8 cellular contexts compared by ENCODE assay signal in genomic region chr6:29942275-29943052, GRCh38. TPM values are rescaled to one million over a fixed set of nuclear protein-coding genes. Genes with fewer than 3 reads are reported as not detected.
A peak's percentile ranks its signal among the peaks of the same experiment; 100 is the strongest.
DNase-seq lines count a peak whose midpoint lies in the region; ATAC-seq, FAIRE-seq and TF ChIP-seq lines count a peak whose summit lies in the region.

Gene HLA-A, plus strand, starts transcription at chr6:29942532. Its CDS starts 22 bp downstream, at chr6:29942554.

- H3K4me2 ChIP-seq in HepG2 (ENCODE audit: low read depth, low read length), result peak within 1 kb of the TSS; percentile 68

- no peaks in the 10 kb centered on the region for H3K9me3 ChIP-seq in HepG2 (ENCODE audit: low read length)

- H3K4me3 ChIP-seq in HepG2 (replicated peaks in 1 of 3; ENCODE audit: insufficient read depth in 1 of 3, low read depth in 2 of 3, low read length in 3 of 3), result peak within 1 kb of the TSS; percentile 77 to 82 (median 80)

- peak; percentile 79 for DNase-seq in NCI-H748 treated with DMSO at 0.1 percent for 48 hours (lab: John Stamatoyannopoulos, UW)
- peak; percentile 91 to 93 for DNase-seq in activated CD4-positive, alpha-beta T cell treated with anti-CD3 and anti-CD28 coated beads, Interleukin-2, amount 50 U/mL, for 48 hours
- DNase-seq in dermis microvascular lymphatic vessel endothelial cell (ENCODE audit: low read depth in 2 of 2), result peak; percentile 94 to 96
- DNase-seq in HepG2 (ENCODE audit: low spot score), result peak; percentile 94
- DNase-seq in stimulated activated CD4-positive, alpha-beta T cell treated with anti-CD3 and anti-CD28 coated beads, Interleukin-2, amount 100 ng/mL, for 48 hours, result peak; percentile 83 to 85

- H3K27ac ChIP-seq in C4-2B (peak within 1 kb of the TSS; percentile 66), HepG2 (ENCODE audit: extremely low read length, insufficient read depth, low read length) (peak within 1 kb of the TSS; percentile 60)

- peak within 1 kb of the TSS; percentile 64 for H2AFZ ChIP-seq in HepG2 (ENCODE audit: low read length)

- peak; percentile 93 for FAIRE-seq in HepG2 (lab: Jason Lieb, UNC)

- intact Hi-C loops in HepG2 (cut with micrococcal nuclease; ENCODE audit: unreplicated experiment), result loop anchor here (1.0 to 5.0 kb wide), 5 partner anchors 23 to 161 kb away; no protein-coding TSS in a partner anchor

- CTCF ChIA-PET in HepG2 (lab: Yijun Ruan, JAX; ENCODE audit: low intra/inter-chr PET ratio, low total read pairs), result no interaction called here

- POLR2A ChIA-PET in HepG2 (lab: Yijun Ruan, JAX), result interaction anchor here (1.2 to 1.5 kb wide), 3 partner anchors 16 to 34 kb away, joined by 4 to 7 read pairs (median 4); no protein-coding TSS in a partner anchor

- H3K79me2 ChIP-seq in HepG2 (ENCODE audit: insufficient read depth, low read length), result peaks cover 5% of the 10 kb centered on the region

- no peak for TF ChIP-seq RAD21 in HepG2 (CRISPR knock-in tag; IDR thresholded peaks at IDR 0.05)

- 0 out of 2 replicates have a peak, but pooled peaks have one; percentile 16 for TF ChIP-seq CTCF in C4-2B (conservative IDR thresholded peaks at IDR 0.05)
- TF ChIP-seq CTCF in HepG2 (CRISPR knock-in tag; IDR thresholded peaks at IDR 0.05), result no peak

- TSS peak; percentile 79 for BruUV-seq in HepG2 (replicated peaks; lab: Mats Ljungman, UMichigan)

- peak; percentile 87 to 90 for TF ChIP-seq POLR2A in HepG2 (IDR thresholded peaks at IDR 0.05; ENCODE audit: insufficient read depth in 1 of 2, low read depth in 2 of 2, low read length in 2 of 2)

- WGBS in HepG2 (ENCODE audit: low lambda C conversion rate), result under 1% methylated on average over 44 of the region's 68 CpGs

- no peaks in the 10 kb centered on the region for H4K20me1 ChIP-seq in HepG2 (ENCODE audit: insufficient read depth, low read length)

- ATAC-seq in GM19395 (IDR thresholded peaks at IDR 0.05; ENCODE audit: unreplicated experiment) (peak; percentile 89), HG03558 (IDR thresholded peaks at IDR 0.05; ENCODE audit: extremely low read depth, unreplicated experiment) (peak; percentile 46), HepG2 (peak; percentile 98)

- H3K9ac ChIP-seq in HepG2 (ENCODE audit: insufficient read depth, low read depth, low read length), result peak within 1 kb of the TSS; percentile 79

- peaks cover 3 to 15% of the 10 kb centered on the region in 2 experiments; a peak in 3 of 5 replicates for H3K36me3 ChIP-seq in HepG2 (replicated peaks in 1 of 2; ENCODE audit: control insufficient read depth in 1 of 2, insufficient read depth in 2 of 2, low read length in 2 of 2)

- TF ChIP-seq EP300 in HepG2 (IDR thresholded peaks at IDR 0.05; ENCODE audit: low read depth in 2 of 2, low read length in 2 of 2) (no peak), HepG2 (CRISPR knock-in tag; IDR thresholded peaks at IDR 0.05; ENCODE audit: borderline replicate concordance) (no peak)

- H3K27me3 ChIP-seq in HepG2 (ENCODE audit: control insufficient read depth in 1 of 2, insufficient read depth in 2 of 2, low read length in 2 of 2), result no peaks in the 10 kb centered on the region

- peaks cover 28% of the 10 kb centered on the region for H3K4me1 ChIP-seq in HepG2 (ENCODE audit: insufficient read depth, low read length)

- in situ Hi-C loops in HepG2 (cut with HindIII; ENCODE audit: extremely low pct_ligation_motif_present, low pct_unique_long_range_greater_than_20kb), result loop anchor here (5.0 to 10.0 kb wide), 2 partner anchors 55 to 78 kb away; no protein-coding TSS in a partner anchor

TF ChIP-seq in HepG2, 621 proteins besides CTCF, POLR2A, EP300 and RAD21 (continues in another document):
- TF ChIP-seq, protein P1, sequence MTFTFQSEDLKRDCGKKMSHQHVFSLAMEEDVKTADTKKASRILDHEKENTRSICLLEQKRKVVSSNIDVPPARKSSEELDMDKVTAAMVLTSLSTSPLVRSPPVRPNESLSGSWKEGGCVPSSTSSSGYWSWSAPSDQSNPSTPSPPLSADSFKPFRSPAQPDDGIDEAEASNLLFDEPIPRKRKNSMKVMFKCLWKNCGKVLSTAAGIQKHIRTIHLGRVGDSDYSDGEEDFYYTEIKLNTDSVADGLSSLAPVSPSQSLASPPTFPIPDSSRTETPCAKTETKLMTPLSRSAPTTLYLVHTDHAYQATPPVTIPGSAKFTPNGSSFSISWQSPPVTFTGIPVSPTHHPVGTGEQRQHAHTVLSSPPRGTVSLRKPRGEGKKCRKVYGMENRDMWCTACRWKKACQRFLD (CRISPR knock-in tag; IDR thresholded peaks at IDR 0.05; ENCODE audit: borderline replicate concordance), result no peak
- no peak for TF ChIP-seq SOX6 (IDR thresholded peaks at IDR 0.05)
- no peak for TF ChIP-seq SOX6 (CRISPR knock-in tag; IDR thresholded peaks at IDR 0.05)
- TF ChIP-seq ZNF800 (CRISPR knock-in tag; IDR thresholded peaks at IDR 0.05), result no peak
- TF ChIP-seq ARHGAP35 (CRISPR knock-in tag; IDR thresholded peaks at IDR 0.05; ENCODE audit: borderline replicate concordance), result no peak
- TF ChIP-seq KDM5A (IDR thresholded peaks at IDR 0.05; ENCODE audit: borderline replicate concordance, low read length), result no peak
- no peak for TF ChIP-seq SATB2 (CRISPR knock-in tag; IDR thresholded peaks at IDR 0.05)
- no peak for TF ChIP-seq ZNF230 (CRISPR knock-in tag; IDR thresholded peaks at IDR 0.05)
- no peak for TF ChIP-seq PPARG (CRISPR knock-in tag; conservative IDR thresholded peaks at IDR 0.05)
- TF ChIP-seq SMAD3 (CRISPR knock-in tag; IDR thresholded peaks at IDR 0.05), result no peak
- TF ChIP-seq RFXAP (CRISPR knock-in tag; IDR thresholded peaks at IDR 0.05; ENCODE audit: borderline replicate concordance), result peak; percentile 99
- peak; percentile 99 for TF ChIP-seq RFXANK (CRISPR knock-in tag; IDR thresholded peaks at IDR 0.05)
- TF ChIP-seq DNMT1 (CRISPR knock-in tag; IDR thresholded peaks at IDR 0.05), result no peak
- no peak for TF ChIP-seq MAF1 (CRISPR knock-in tag; IDR thresholded peaks at IDR 0.05; ENCODE audit: borderline replicate concordance)
- TF ChIP-seq, protein P2, sequence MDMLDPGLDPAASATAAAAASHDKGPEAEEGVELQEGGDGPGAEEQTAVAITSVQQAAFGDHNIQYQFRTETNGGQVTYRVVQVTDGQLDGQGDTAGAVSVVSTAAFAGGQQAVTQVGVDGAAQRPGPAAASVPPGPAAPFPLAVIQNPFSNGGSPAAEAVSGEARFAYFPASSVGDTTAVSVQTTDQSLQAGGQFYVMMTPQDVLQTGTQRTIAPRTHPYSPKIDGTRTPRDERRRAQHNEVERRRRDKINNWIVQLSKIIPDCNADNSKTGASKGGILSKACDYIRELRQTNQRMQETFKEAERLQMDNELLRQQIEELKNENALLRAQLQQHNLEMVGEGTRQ (IDR thresholded peaks at IDR 0.05; ENCODE audit: low read depth, low read length), result no peak
- TF ChIP-seq, protein P2 (CRISPR knock-in tag; IDR thresholded peaks at IDR 0.05; ENCODE audit: borderline replicate concordance), result no peak
- no peak for TF ChIP-seq ZNF709 (CRISPR knock-in tag; IDR thresholded peaks at IDR 0.05)
- no peak for TF ChIP-seq ZNF350 (CRISPR knock-in tag; IDR thresholded peaks at IDR 0.05; ENCODE audit: borderline replicate concordance, low read depth)

RNA-seq across cellular contexts. Expression of gene HLA-A, which starts in this region (rescaled TPM):
- 519 and 1,118 TPM in 2 replicates for total RNA-seq in dermis microvascular lymphatic vessel endothelial cell
- 131 and 345 TPM in 2 replicates for total RNA-seq in HepG2 (2016; rRNA removed; fragmentation: Illumina TruSeq; extraction: Trizol)
- 40.4 and 40.8 TPM in 2 replicates for total RNA-seq in HepG2 (2016; cell fraction: cytosol; rRNA removed; fragmentation: Illumina TruSeq; extraction: Trizol; ENCODE audit: low read depth)
- 123 and 365 TPM in 2 replicates for total RNA-seq in HepG2 (2016; cell fraction: insoluble cytoplasmic fraction; rRNA removed; fragmentation: Illumina TruSeq; extraction: Trizol)
- 56.7 and 57.0 TPM in 2 replicates for total RNA-seq in HepG2 (2016; cell fraction: membrane; rRNA removed; fragmentation: Illumina TruSeq; extraction: Trizol)
- 268 and 300 TPM in 2 replicates for total RNA-seq in HepG2 (2016; cell fraction: nucleus; rRNA removed; fragmentation: Illumina TruSeq; extraction: Trizol)
- polyA plus RNA-seq in HepG2 (2011; rRNA removed), result 527 and 598 TPM in 2 replicates
- polyA plus RNA-seq in HepG2 (2011; cell fraction: cytosol; rRNA removed), result 540 and 603 TPM in 2 replicates
- polyA plus RNA-seq in HepG2 (2011; cell fraction: nucleus; rRNA removed), result 321 and 388 TPM in 2 replicates
- 267 and 414 TPM in 2 replicates for polyA plus RNA-seq in HepG2 (2012)
- polyA plus RNA-seq in HepG2 (2016; cell fraction: cytosol; fragmentation: Illumina TruSeq; extraction: Trizol; ENCODE audit: low read depth), result 46.2 and 49.2 TPM in 2 replicates
- polyA plus RNA-seq in HepG2 (2016; cell fraction: insoluble cytoplasmic fraction; fragmentation: Illumina TruSeq; extraction: Trizol; ENCODE audit: low read depth), result 135 and 142 TPM in 2 replicates
- polyA plus RNA-seq in HepG2 (2016; cell fraction: membrane; fragmentation: Illumina TruSeq; extraction: Trizol; ENCODE audit: low read depth), result 49.9 and 54.4 TPM in 2 replicates
- 529 and 565 TPM in 2 replicates for polyA plus RNA-seq in HepG2 (2016; cell fraction: nucleus; fragmentation: Illumina TruSeq; extraction: Trizol; ENCODE audit: insufficient read depth, low read depth)
- polyA minus RNA-seq in HepG2 (2011; rRNA and poly(A)+ RNA removed; ENCODE audit: low replicate concordance), result 311 and 488 TPM in 2 replicates
- 211 and 252 TPM in 2 replicates for polyA minus RNA-seq in HepG2 (2011; cell fraction: cytosol; rRNA and poly(A)+ RNA removed)
- polyA minus RNA-seq in HepG2 (2011; cell fraction: nucleus; rRNA and poly(A)+ RNA removed), result 56.9 and 83.0 TPM in 2 replicates

Comparison
In these comparisons a context has a peak if more than half of its experiments do, and no peak if none do; other contexts are left out.
1. Peak in every context shown above with its lines: DNase-seq, ATAC-seq, H3K4me3 ChIP-seq and H3K27ac ChIP-seq.
2. ATAC-seq: peak in every context shown above with its lines; median percentile 98 in HepG2; 89 in GM19395; 46 in HG03558.